Comparison of ENCODE assay signal across 13 cellular contexts in genomic region chr17:29115435-29115834, GRCh38.
"Had no signal": no experiment of that assay in that cellular context is flagged by ENCODE, and none has a peak within 500 bp of the region (broad histone marks: within the 10 kb centered on the region; RNA-seq: fewer than 3 reads in every experiment).

No MANE protein-coding gene starts in this region.

- H3K9me3 Mint-ChIP-seq: activated naive CD4-positive, alpha-beta T cell treated with anti-CD3 and anti-CD28 coated beads for 36 hours; activated naive CD8-positive, alpha-beta T cell treated with anti-CD3 and anti-CD28 coated beads, Interleukin-2, amount 10 ng/mL, durations not matched to agents 7 days and 5 days; activated T-helper 1 cell treated with anti-CD3 and anti-CD28 coated beads, Interleukin-12 subunit alpha, Interleukin-12 subunit beta, Interleukin-2, Interleukin-4 antibody, amounts not matched to agents 30 ng/mL and 10 ng/mL and 1 ng/mL, durations not matched to agents 14 hours and 24 hours and 36 hours; memory B cell; natural killer cell treated with Interleukin-12 subunit alpha and Interleukin-12 subunit beta and Interleukin-15 and Interleukin-18, amount 100 ng/mL, for 72 hours; T-cell had no signal

- FAIRE-seq: astrocyte, pancreas had no signal

- H3K27me3 Mint-ChIP-seq: activated naive CD8-positive, alpha-beta T cell treated with anti-CD3 and anti-CD28 coated beads, Interleukin-2, amount 10 ng/mL, durations not matched to agents 7 days and 5 days; memory B cell; natural killer cell treated with Interleukin-12 subunit alpha and Interleukin-12 subunit beta and Interleukin-15 and Interleukin-18, amount 100 ng/mL, for 72 hours; T-cell had no signal

- DNase-seq: brain microvascular endothelial cell, heart left ventricle, pancreas had no signal

- H3K4me3 Mint-ChIP-seq: activated naive CD4-positive, alpha-beta T cell treated with anti-CD3 and anti-CD28 coated beads for 36 hours; activated naive CD8-positive, alpha-beta T cell treated with anti-CD3 and anti-CD28 coated beads, Interleukin-2, amount 10 ng/mL, durations not matched to agents 7 days and 5 days; activated T-helper 1 cell treated with anti-CD3 and anti-CD28 coated beads, Interleukin-12 subunit alpha, Interleukin-12 subunit beta, Interleukin-2, Interleukin-4 antibody, amounts not matched to agents 30 ng/mL and 10 ng/mL and 1 ng/mL, durations not matched to agents 14 hours and 24 hours and 36 hours; memory B cell; natural killer cell treated with Interleukin-12 subunit alpha and Interleukin-12 subunit beta and Interleukin-15 and Interleukin-18, amount 100 ng/mL, for 72 hours; T-cell had no signal

- H3K4me1 ChIP-seq: testis had no signal

- H3K27ac Mint-ChIP-seq: activated naive CD4-positive, alpha-beta T cell treated with anti-CD3 and anti-CD28 coated beads for 36 hours; activated naive CD8-positive, alpha-beta T cell treated with anti-CD3 and anti-CD28 coated beads, Interleukin-2, amount 10 ng/mL, durations not matched to agents 7 days and 5 days; activated T-helper 1 cell treated with anti-CD3 and anti-CD28 coated beads, Interleukin-12 subunit alpha, Interleukin-12 subunit beta, Interleukin-2, Interleukin-4 antibody, amounts not matched to agents 30 ng/mL and 10 ng/mL and 1 ng/mL, durations not matched to agents 14 hours and 24 hours and 36 hours; memory B cell; natural killer cell treated with Interleukin-12 subunit alpha and Interleukin-12 subunit beta and Interleukin-15 and Interleukin-18, amount 100 ng/mL, for 72 hours; T-cell had no signal

- ATAC-seq: heart left ventricle, pancreas had no signal

- H3K36me3 ChIP-seq: brain microvascular endothelial cell had no signal

- H3K9me3 ChIP-seq: heart left ventricle, pancreas, right atrium auricular region, testis had no signal

- H3K27me3 ChIP-seq: brain microvascular endothelial cell, heart left ventricle, pancreas, right atrium auricular region, testis had no signal

- H3K27ac ChIP-seq: brain microvascular endothelial cell, coronary artery, heart left ventricle, pancreas, right atrium auricular region, testis had no signal

- H3K36me3 Mint-ChIP-seq: natural killer cell treated with Interleukin-12 subunit alpha and Interleukin-12 subunit beta and Interleukin-15 and Interleukin-18, amount 100 ng/mL, for 72 hours had no signal

- H3K4me3 ChIP-seq: coronary artery, heart left ventricle, pancreas, right atrium auricular region, testis had no signal
